In the genomic region with DNA sequence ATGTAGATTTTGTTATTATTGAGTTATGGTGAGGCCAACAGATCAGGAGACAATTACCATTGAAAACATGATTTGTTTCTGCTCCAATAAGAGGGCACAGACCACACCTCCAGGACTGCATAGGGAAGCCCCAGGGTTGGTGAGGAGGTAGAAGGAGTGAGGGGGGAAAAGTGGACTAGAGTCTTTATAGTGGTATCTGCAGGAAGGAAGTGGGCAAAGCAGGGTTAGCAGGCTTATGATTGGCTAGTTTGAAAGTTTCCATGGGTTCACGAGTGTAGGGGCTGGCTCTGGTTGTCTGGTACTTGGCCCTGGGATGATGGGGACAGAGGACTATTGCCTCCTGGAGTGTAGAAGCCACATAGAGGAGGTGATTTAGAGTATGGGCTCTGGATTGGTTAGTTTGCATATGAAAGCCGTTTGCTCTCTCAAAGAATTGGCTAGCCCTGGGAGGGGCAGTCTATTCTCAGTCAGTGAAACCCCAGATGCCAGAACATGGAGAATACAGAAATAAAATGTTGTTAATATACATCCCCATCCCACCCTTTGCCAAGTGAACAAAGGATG, we compare ENCODE assay signal across 25 cellular contexts.
"Had no signal": no experiment of that assay in that cellular context is flagged by ENCODE, and none has a peak within 500 bp of the region (broad histone marks: within the 10 kb centered on the region; RNA-seq: fewer than 3 reads in every experiment).

No MANE protein-coding gene starts in this region.

- ATAC-seq: activated T-helper 17 cell treated with anti-CD3 and anti-CD28 coated beads, Interleukin-2, amount 50 U/mL, for 72 hours; body of pancreas had no signal

- H3K27ac Mint-ChIP-seq: activated B cell treated with CpG ODN at 0.5 μM for 24 hours; activated CD4-positive, alpha-beta memory T cell treated with anti-CD3 and anti-CD28 coated beads, Interleukin-2, amount 10 ng/mL, durations not matched to agents 7 days and 5 days; activated naive CD4-positive, alpha-beta T cell treated with anti-CD3 and anti-CD28 coated beads, Interleukin-2, amount 10 ng/mL, durations not matched to agents 7 days and 5 days; activated T-helper 17 cell treated with anti-CD3 and anti-CD28 coated beads, Interleukin-2, amount 50 U/mL, for 72 hours had no signal

- H3K4me3 ChIP-seq: ascending aorta, body of pancreas, Peyer's patch, SJCRH30 had no signal

- H3K4me1 ChIP-seq: ascending aorta, body of pancreas, Peyer's patch, SJCRH30 had no signal

- H3K9ac ChIP-seq: SK-N-SH had no signal

- H3K27ac ChIP-seq: ascending aorta, body of pancreas, Peyer's patch, RWPE1, SJCRH30 had no signal

- DNase-seq: activated B cell treated with CpG ODN at 0.5 μM for 24 hours; activated CD4-positive, alpha-beta memory T cell treated with anti-CD3 and anti-CD28 coated beads, Interleukin-2, amount 10 ng/mL, durations not matched to agents 7 days and 5 days; activated CD4-positive, alpha-beta T cell treated with anti-CD3 and anti-CD28 coated beads for 1 hour; activated CD4-positive, alpha-beta T cell treated with anti-CD3 and anti-CD28 coated beads, Interleukin-2, amount 50 U/mL, for 1 hour; activated gamma-delta T cell; activated naive CD4-positive, alpha-beta T cell treated with anti-CD3 and anti-CD28 coated beads, Interleukin-2, amount 10 ng/mL, durations not matched to agents 7 days and 5 days; activated T-cell treated with anti-CD3 and anti-CD28 coated beads for 4 hours; activated T-cell treated with anti-CD3 and anti-CD28 coated beads, Interleukin-2, amount 50 U/mL, for 48 hours; amniotic stem cell; body of pancreas; central memory CD4-positive, alpha-beta T cell; MM.1S; NCI-H1105 treated with DMSO at 0.1 percent for 48 hours; NCI-H1436 treated with DMSO at 0.1 percent for 48 hours; NCI-H187 treated with DMSO at 0.1 percent for 48 hours; NCI-H2081 treated with DMSO at 0.1 percent for 48 hours; NCI-H446; NCI-H524; Peyer's patch; Right ventricle myocardium superior; SJCRH30; SK-N-SH had no signal

- H3K4me1 Mint-ChIP-seq: activated B cell treated with CpG ODN at 0.5 μM for 24 hours had no signal

- H3K27me3 ChIP-seq: ascending aorta, body of pancreas, Peyer's patch, SJCRH30 had no signal

- H3K4me2 ChIP-seq: SK-N-SH had no signal

- H3K9me3 ChIP-seq: ascending aorta, body of pancreas, Peyer's patch, SJCRH30, SK-N-SH had no signal

- H3K9me2 ChIP-seq: SK-N-SH had no signal

- H3K36me3 Mint-ChIP-seq: activated naive CD4-positive, alpha-beta T cell treated with anti-CD3 and anti-CD28 coated beads, Interleukin-2, amount 10 ng/mL, durations not matched to agents 7 days and 5 days had no signal

- H3K4me3 Mint-ChIP-seq: activated B cell treated with CpG ODN at 0.5 μM for 24 hours; activated CD4-positive, alpha-beta memory T cell treated with anti-CD3 and anti-CD28 coated beads, Interleukin-2, amount 10 ng/mL, durations not matched to agents 7 days and 5 days; activated naive CD4-positive, alpha-beta T cell treated with anti-CD3 and anti-CD28 coated beads, Interleukin-2, amount 10 ng/mL, durations not matched to agents 7 days and 5 days; activated T-helper 17 cell treated with anti-CD3 and anti-CD28 coated beads, Interleukin-2, amount 50 U/mL, for 72 hours had no signal

- H3K36me3 ChIP-seq: ascending aorta, Peyer's patch, SJCRH30 had no signal

- H3K27me3 Mint-ChIP-seq: activated B cell treated with CpG ODN at 0.5 μM for 24 hours; activated CD4-positive, alpha-beta memory T cell treated with anti-CD3 and anti-CD28 coated beads, Interleukin-2, amount 10 ng/mL, durations not matched to agents 7 days and 5 days; activated naive CD4-positive, alpha-beta T cell treated with anti-CD3 and anti-CD28 coated beads, Interleukin-2, amount 10 ng/mL, durations not matched to agents 7 days and 5 days; activated T-helper 17 cell treated with anti-CD3 and anti-CD28 coated beads, Interleukin-2, amount 50 U/mL, for 72 hours had no signal

- H3K9me3 Mint-ChIP-seq: activated B cell treated with CpG ODN at 0.5 μM for 24 hours; activated CD4-positive, alpha-beta memory T cell treated with anti-CD3 and anti-CD28 coated beads, Interleukin-2, amount 10 ng/mL, durations not matched to agents 7 days and 5 days; activated naive CD4-positive, alpha-beta T cell treated with anti-CD3 and anti-CD28 coated beads, Interleukin-2, amount 10 ng/mL, durations not matched to agents 7 days and 5 days; activated T-helper 17 cell treated with anti-CD3 and anti-CD28 coated beads, Interleukin-2, amount 50 U/mL, for 72 hours had no signal
